Comparison of ENCODE assay signal across 3 cellular contexts in the genomic region with DNA sequence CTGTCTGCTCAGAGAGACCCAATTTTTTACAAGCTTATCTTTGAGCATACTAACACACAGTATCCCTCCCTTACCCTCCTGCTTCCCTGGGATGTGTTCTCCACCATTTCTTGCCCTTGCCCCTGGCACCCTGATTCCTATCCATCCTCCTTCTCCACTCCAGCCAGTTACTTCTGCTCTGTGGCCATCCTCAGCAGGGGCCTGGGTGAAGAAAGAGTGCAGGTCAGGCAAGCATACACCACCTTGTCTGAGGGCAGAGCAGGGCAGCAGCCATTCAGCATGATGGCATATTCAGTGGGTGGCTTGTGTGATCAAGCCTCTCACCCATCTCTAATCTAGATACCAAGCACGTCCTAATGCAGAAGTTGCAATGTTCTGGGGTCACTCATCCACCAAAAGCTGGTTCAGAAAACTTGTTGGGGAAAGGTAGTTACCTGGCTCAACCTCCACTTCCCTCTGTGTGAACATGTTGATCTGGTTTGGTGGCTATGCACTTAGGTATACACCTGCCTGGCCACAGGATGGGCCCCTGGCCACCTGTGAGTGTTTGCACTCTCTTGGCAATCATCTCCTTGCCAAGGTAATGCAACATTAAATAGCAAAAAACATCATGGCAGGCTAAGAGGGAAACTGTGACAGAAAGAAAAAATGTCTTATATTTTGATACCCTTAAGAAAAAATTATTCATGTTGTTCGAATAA.
TF ChIP-seq lines count a peak whose summit lies in the region.

No MANE protein-coding gene starts in this region.

TF ChIP-seq in SK-N-SH, 30 proteins besides CTCF, POLR2A, EP300 and RAD21:
- TF ChIP-seq RCOR1 (IDR thresholded peaks at IDR 0.05; ENCODE audit: low read length): no peak
- no peak for TF ChIP-seq MXI1 (IDR thresholded peaks at IDR 0.05; ENCODE audit: low read depth, low read length)
- no peak for TF ChIP-seq NFIC (IDR thresholded peaks at IDR 0.05; ENCODE audit: borderline replicate concordance)
- no peak for TF ChIP-seq SIN3A (IDR thresholded peaks at IDR 0.05; ENCODE audit: borderline replicate concordance, low read depth, low read length)
- no peak for TF ChIP-seq CHD2 (IDR thresholded peaks at IDR 0.05; ENCODE audit: low read length, partially characterized antibody)

TF ChIP-seq in SK-N-SH treated with all-trans-retinoic acid at 6 μM for 48 hours, 23 proteins besides CTCF, POLR2A, EP300 and RAD21:
- TF ChIP-seq SNAI2 (CRISPR knock-in tag; IDR thresholded peaks at IDR 0.05) (no peak), ARNTL (CRISPR knock-in tag; IDR thresholded peaks at IDR 0.05; ENCODE audit: borderline replicate concordance, low read depth) (no peak), ZFP3 (CRISPR knock-in tag; IDR thresholded peaks at IDR 0.05) (no peak), CSDC2 (CRISPR knock-in tag; IDR thresholded peaks at IDR 0.05) (no peak), GLIS3 (CRISPR knock-in tag; IDR thresholded peaks at IDR 0.05) (no peak), TOX (CRISPR knock-in tag; IDR thresholded peaks at IDR 0.05; ENCODE audit: borderline replicate concordance) (no peak), ZNF8 (CRISPR knock-in tag; IDR thresholded peaks at IDR 0.05) (no peak), ZFP30 (CRISPR knock-in tag; IDR thresholded peaks at IDR 0.05) (no peak), ZNF70 (CRISPR knock-in tag; IDR thresholded peaks at IDR 0.05) (no peak), BACH2 (CRISPR knock-in tag; IDR thresholded peaks at IDR 0.05; ENCODE audit: borderline replicate concordance) (no peak), ZC3H10 (CRISPR knock-in tag; IDR thresholded peaks at IDR 0.05) (no peak)
- TF ChIP-seq, protein P1, sequence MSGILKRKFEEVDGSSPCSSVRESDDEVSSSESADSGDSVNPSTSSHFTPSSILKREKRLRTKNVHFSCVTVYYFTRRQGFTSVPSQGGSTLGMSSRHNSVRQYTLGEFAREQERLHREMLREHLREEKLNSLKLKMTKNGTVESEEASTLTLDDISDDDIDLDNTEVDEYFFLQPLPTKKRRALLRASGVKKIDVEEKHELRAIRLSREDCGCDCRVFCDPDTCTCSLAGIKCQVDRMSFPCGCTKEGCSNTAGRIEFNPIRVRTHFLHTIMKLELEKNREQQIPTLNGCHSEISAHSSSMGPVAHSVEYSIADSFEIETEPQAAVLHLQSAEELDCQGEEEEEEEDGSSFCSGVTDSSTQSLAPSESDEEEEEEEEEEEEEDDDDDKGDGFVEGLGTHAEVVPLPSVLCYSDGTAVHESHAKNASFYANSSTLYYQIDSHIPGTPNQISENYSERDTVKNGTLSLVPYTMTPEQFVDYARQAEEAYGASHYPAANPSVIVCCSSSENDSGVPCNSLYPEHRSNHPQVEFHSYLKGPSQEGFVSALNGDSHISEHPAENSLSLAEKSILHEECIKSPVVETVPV (CRISPR knock-in tag; IDR thresholded peaks at IDR 0.05): no peak
- TF ChIP-seq, protein P2, sequence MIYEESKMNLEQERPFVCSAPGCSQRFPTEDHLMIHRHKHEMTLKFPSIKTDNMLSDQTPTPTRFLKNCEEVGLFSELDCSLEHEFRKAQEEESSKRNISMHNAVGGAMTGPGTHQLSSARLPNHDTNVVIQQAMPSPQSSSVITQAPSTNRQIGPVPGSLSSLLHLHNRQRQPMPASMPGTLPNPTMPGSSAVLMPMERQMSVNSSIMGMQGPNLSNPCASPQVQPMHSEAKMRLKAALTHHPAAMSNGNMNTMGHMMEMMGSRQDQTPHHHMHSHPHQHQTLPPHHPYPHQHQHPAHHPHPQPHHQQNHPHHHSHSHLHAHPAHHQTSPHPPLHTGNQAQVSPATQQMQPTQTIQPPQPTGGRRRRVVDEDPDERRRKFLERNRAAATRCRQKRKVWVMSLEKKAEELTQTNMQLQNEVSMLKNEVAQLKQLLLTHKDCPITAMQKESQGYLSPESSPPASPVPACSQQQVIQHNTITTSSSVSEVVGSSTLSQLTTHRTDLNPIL (CRISPR knock-in tag; IDR thresholded peaks at IDR 0.05; ENCODE audit: low read depth): no peak
- TF ChIP-seq, protein P3, sequence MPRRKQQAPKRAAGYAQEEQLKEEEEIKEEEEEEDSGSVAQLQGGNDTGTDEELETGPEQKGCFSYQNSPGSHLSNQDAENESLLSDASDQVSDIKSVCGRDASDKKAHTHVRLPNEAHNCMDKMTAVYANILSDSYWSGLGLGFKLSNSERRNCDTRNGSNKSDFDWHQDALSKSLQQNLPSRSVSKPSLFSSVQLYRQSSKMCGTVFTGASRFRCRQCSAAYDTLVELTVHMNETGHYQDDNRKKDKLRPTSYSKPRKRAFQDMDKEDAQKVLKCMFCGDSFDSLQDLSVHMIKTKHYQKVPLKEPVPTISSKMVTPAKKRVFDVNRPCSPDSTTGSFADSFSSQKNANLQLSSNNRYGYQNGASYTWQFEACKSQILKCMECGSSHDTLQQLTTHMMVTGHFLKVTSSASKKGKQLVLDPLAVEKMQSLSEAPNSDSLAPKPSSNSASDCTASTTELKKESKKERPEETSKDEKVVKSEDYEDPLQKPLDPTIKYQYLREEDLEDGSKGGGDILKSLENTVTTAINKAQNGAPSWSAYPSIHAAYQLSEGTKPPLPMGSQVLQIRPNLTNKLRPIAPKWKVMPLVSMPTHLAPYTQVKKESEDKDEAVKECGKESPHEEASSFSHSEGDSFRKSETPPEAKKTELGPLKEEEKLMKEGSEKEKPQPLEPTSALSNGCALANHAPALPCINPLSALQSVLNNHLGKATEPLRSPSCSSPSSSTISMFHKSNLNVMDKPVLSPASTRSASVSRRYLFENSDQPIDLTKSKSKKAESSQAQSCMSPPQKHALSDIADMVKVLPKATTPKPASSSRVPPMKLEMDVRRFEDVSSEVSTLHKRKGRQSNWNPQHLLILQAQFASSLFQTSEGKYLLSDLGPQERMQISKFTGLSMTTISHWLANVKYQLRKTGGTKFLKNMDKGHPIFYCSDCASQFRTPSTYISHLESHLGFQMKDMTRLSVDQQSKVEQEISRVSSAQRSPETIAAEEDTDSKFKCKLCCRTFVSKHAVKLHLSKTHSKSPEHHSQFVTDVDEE (CRISPR knock-in tag; IDR thresholded peaks at IDR 0.05): no peak

TF ChIP-seq in K562, 482 proteins besides CTCF, POLR2A, EP300 and RAD21 (continues in another document):
- TF ChIP-seq ARHGAP35 (IDR thresholded peaks at IDR 0.05; ENCODE audit: partially characterized antibody): no peak
- no peak for TF ChIP-seq POLR2AphosphoS5 (IDR thresholded peaks at IDR 0.05; ENCODE audit: control insufficient read depth, insufficient read depth, low read depth, low read length)
- TF ChIP-seq, protein P4, sequence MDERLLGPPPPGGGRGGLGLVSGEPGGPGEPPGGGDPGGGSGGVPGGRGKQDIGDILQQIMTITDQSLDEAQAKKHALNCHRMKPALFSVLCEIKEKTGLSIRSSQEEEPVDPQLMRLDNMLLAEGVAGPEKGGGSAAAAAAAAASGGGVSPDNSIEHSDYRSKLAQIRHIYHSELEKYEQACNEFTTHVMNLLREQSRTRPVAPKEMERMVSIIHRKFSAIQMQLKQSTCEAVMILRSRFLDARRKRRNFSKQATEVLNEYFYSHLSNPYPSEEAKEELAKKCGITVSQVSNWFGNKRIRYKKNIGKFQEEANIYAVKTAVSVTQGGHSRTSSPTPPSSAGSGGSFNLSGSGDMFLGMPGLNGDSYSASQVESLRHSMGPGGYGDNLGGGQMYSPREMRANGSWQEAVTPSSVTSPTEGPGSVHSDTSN (CRISPR knock-in tag; IDR thresholded peaks at IDR 0.05; ENCODE audit: low read depth): no peak
- TF ChIP-seq, protein P4 (tag; conservative IDR thresholded peaks at IDR 0.05; ENCODE audit: low read depth): no peak
- TF ChIP-seq C11orf30 (IDR thresholded peaks at IDR 0.05; ENCODE audit: low read depth): no peak
- no peak for TF ChIP-seq ZNF764 (CRISPR knock-in tag; IDR thresholded peaks at IDR 0.05; ENCODE audit: low read depth)
- TF ChIP-seq HNRNPK (IDR thresholded peaks at IDR 0.05; ENCODE audit: low read depth, low read length, poor library complexity, severe bottlenecking): no peak
- TF ChIP-seq, protein P5, sequence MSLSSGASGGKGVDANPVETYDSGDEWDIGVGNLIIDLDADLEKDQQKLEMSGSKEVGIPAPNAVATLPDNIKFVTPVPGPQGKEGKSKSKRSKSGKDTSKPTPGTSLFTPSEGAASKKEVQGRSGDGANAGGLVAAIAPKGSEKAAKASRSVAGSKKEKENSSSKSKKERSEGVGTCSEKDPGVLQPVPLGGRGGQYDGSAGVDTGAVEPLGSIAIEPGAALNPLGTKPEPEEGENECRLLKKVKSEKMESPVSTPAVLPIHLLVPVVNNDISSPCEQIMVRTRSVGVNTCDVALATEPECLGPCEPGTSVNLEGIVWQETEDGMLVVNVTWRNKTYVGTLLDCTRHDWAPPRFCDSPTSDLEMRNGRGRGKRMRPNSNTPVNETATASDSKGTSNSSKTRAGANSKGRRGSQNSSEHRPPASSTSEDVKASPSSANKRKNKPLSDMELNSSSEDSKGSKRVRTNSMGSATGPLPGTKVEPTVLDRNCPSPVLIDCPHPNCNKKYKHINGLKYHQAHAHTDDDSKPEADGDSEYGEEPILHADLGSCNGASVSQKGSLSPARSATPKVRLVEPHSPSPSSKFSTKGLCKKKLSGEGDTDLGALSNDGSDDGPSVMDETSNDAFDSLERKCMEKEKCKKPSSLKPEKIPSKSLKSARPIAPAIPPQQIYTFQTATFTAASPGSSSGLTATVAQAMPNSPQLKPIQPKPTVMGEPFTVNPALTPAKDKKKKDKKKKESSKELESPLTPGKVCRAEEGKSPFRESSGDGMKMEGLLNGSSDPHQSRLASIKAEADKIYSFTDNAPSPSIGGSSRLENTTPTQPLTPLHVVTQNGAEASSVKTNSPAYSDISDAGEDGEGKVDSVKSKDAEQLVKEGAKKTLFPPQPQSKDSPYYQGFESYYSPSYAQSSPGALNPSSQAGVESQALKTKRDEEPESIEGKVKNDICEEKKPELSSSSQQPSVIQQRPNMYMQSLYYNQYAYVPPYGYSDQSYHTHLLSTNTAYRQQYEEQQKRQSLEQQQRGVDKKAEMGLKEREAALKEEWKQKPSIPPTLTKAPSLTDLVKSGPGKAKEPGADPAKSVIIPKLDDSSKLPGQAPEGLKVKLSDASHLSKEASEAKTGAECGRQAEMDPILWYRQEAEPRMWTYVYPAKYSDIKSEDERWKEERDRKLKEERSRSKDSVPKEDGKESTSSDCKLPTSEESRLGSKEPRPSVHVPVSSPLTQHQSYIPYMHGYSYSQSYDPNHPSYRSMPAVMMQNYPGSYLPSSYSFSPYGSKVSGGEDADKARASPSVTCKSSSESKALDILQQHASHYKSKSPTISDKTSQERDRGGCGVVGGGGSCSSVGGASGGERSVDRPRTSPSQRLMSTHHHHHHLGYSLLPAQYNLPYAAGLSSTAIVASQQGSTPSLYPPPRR (CRISPR knock-in tag; IDR thresholded peaks at IDR 0.05; ENCODE audit: borderline replicate concordance): no peak
- no peak for TF ChIP-seq U2AF2 (optimal IDR thresholded peaks at IDR 0.05; ENCODE audit: low read depth, low read length)
- TF ChIP-seq, protein P6, sequence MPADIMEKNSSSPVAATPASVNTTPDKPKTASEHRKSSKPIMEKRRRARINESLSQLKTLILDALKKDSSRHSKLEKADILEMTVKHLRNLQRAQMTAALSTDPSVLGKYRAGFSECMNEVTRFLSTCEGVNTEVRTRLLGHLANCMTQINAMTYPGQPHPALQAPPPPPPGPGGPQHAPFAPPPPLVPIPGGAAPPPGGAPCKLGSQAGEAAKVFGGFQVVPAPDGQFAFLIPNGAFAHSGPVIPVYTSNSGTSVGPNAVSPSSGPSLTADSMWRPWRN (IDR thresholded peaks at IDR 0.05; ENCODE audit: low read depth): no peak
- TF ChIP-seq STAG1 (CRISPR knock-in tag; IDR thresholded peaks at IDR 0.05; ENCODE audit: borderline replicate concordance): peak; percentile 30; the same call in 1 of the 2 replicates
- no peak for TF ChIP-seq NR3C1 (CRISPR knock-in tag; IDR thresholded peaks at IDR 0.05)
- no peak for TF ChIP-seq ZBTB1 (CRISPR knock-in tag; IDR thresholded peaks at IDR 0.05; ENCODE audit: borderline replicate concordance, low read depth)
- TF ChIP-seq PRMT5 (CRISPR knock-in tag; IDR thresholded peaks at IDR 0.05): 0 out of 2 replicates have a peak, but pooled peaks have one; percentile 31
- peak; percentile 54 for TF ChIP-seq CHD1 (IDR thresholded peaks at IDR 0.05; ENCODE audit: low read length)
- TF ChIP-seq FOXJ3 (CRISPR knock-in tag; IDR thresholded peaks at IDR 0.05): peak; percentile 38; the same call in 1 of the 2 replicates
- TF ChIP-seq CBX3 (IDR thresholded peaks at IDR 0.05; ENCODE audit: borderline replicate concordance in 1 of 2, low read length in 2 of 2): peak in 1 of 2 experiments; percentile 77; a peak in 1 of 3 replicates
- TF ChIP-seq ZNF263 (CRISPR knock-in tag; IDR thresholded peaks at IDR 0.05; ENCODE audit: borderline replicate concordance): no peak
- TF ChIP-seq HDAC6 (IDR thresholded peaks at IDR 0.05; ENCODE audit: low read depth, low read length): 0 out of 2 replicates have a peak, but pooled peaks have one; percentile 49
- TF ChIP-seq BMI1 (IDR thresholded peaks at IDR 0.05; ENCODE audit: low read length): no peak
- no peak for TF ChIP-seq ZNF134 (CRISPR knock-in tag; conservative IDR thresholded peaks at IDR 0.05)
- TF ChIP-seq CHCHD3 (CRISPR knock-in tag; IDR thresholded peaks at IDR 0.05): no peak
- TF ChIP-seq SETDB1 (IDR thresholded peaks at IDR 0.05; ENCODE audit: low read length): peak; percentile 50
- no peak for TF ChIP-seq ARID2 (IDR thresholded peaks at IDR 0.05)
